Comparison of ENCODE assay signal across 8 cellular contexts in the genomic region with DNA sequence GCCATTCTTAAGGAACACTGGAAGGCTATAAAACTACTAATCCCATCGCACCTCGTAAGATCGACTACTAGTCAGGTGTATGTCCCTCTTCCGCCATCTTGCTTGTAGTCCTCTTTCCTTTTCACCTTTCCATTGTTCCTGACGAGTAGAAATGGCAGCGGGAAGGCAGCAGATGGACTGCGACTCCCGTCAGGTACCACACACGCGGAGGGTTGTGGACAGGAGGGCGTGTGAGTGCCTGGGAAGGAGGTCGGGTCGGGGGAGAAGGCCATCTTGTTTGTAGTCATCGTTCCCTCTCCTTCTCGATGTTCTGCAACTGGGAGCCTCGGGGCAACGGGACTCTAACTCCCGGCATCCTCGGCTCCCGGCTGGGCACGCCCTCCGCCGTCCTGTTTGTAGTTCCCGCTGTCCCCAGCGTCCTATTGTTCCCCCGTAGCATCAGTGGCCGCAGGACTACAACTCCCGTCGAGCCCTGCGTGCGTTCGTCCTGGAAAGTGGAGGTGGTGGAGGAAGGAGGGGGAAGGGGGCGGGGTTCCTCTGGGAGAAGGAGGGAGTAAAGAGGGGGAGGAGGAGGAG. TPM values are rescaled to one million over a fixed set of nuclear protein-coding genes. Genes with fewer than 3 reads are reported as not detected.
DNase-seq lines count a peak whose midpoint lies in the region; ATAC-seq, FAIRE-seq and TF ChIP-seq lines count a peak whose summit lies in the region.

No MANE protein-coding gene starts in this region.

- intact Hi-C loops in spleen (cut with DNase I; ENCODE audit: low total_unique reads) = no loop called here

- TF ChIP-seq CTCF in spleen (IDR thresholded peaks at IDR 0.05 in 8 of 11, conservative IDR thresholded peaks at IDR 0.05 in 3 of 11) = peak in 2 of 11 experiments; percentile 8 to 16

- H3K27ac ChIP-seq in spleen = peak overlapping the region; percentile 89 to 99 (median 96)

- H3K4me1 ChIP-seq in spleen = peaks cover 7 to 45% (median 22%) of the 10 kb centered on the region in 6 donors

- peaks cover 0 to 26% (median 5%) of the 10 kb centered on the region in 6 donors for H3K36me3 ChIP-seq in spleen

- FAIRE-seq in GM19239 (lab: Jason Lieb, UNC) (no peak), islet of Langerhans (lab: Jason Lieb, UNC) (peak; percentile 98)

- peak; percentile 56 for ATAC-seq in HG03439 (IDR thresholded peaks at IDR 0.05; ENCODE audit: unreplicated experiment)

- DNase-seq in AG20443 (ENCODE audit: low spot score) (peak; percentile 96), GM19239 (ENCODE audit: insufficient read length, low spot score) (peak; percentile 98), NCI-H460 (ENCODE audit: extremely low read depth, low read depth) (peak; percentile 100), cerebellar cortex (ENCODE audit: low spot score) (peak; percentile 100), spleen (peak; percentile 99)
- DNase-seq in activated CD4-positive, CD25-positive, alpha-beta regulatory T cell treated with anti-CD3 and anti-CD28 coated beads, Interleukin-2, amount 50 U/mL, for 72 hours = peak; percentile 90

- WGBS in spleen, 5 donors = 0 to 1% (median 0%) methylated on average over 32 to 33 of the region's 33 CpGs

- TF ChIP-seq POLR2A in spleen (IDR thresholded peaks at IDR 0.05) = peak in 1 of 3 donors; percentile 6

- H3K27me3 ChIP-seq in spleen (replicated peaks in 1 of 7) = no peaks in the 10 kb centered on the region

- no peaks in the 10 kb centered on the region for H3K9me3 ChIP-seq in spleen

- peak overlapping the region; percentile 47 to 95 (median 78) for H3K4me3 ChIP-seq in spleen

RNA-seq across cellular contexts. Expression of gene FBXL19, which starts 0.3 kb away (rescaled TPM):
- 12.3 and 14.2 TPM in 2 replicates for total RNA-seq in NCI-H460 (2014; rRNA removed; shearing (Covaris generic))
- 16.4 and 19.5 TPM in 2 replicates for polyA plus RNA-seq in NCI-H460 (2014; cell fraction: nucleus; rRNA removed)
- total RNA-seq in spleen = 10 to 100 TPM; 12.4 to 21.0 (median 17.8) TPM
- 10 to 100 TPM in 1 of 3 donors, 1 to 10 TPM in 2; 4.3 to 24.7 (median 5.5) TPM for polyA plus RNA-seq in spleen

RNA-seq across cellular contexts. Expression of gene ORAI3, which starts 25.8 kb away (rescaled TPM):
- total RNA-seq in NCI-H460 (2014; rRNA removed; shearing (Covaris generic)) = 20.1 and 21.9 TPM in 2 replicates
- 12.5 and 13.1 TPM in 2 replicates for polyA plus RNA-seq in NCI-H460 (2014; cell fraction: nucleus; rRNA removed)
- 10 to 100 TPM; 20.7 to 44.8 (median 29.8) TPM for total RNA-seq in spleen
- polyA plus RNA-seq in spleen = 10 to 100 TPM; 22.2 to 26.2 (median 22.5) TPM

RNA-seq across cellular contexts. Expression of gene CTF1, which starts 26.6 kb away (rescaled TPM):
- 0.59 and 0.92 TPM in 2 replicates for total RNA-seq in NCI-H460 (2014; rRNA removed; shearing (Covaris generic))
- polyA plus RNA-seq in NCI-H460 (2014; cell fraction: nucleus; rRNA removed) = 0.32 and 0.65 TPM in 2 replicates
- 1 to 10 TPM in 5 of 7 donors, under 1 TPM in 1, not detected in 1; 0.68 to 3.3 (median 1.4) TPM for total RNA-seq in spleen
- 1 to 10 TPM in 2 of 3 donors, under 1 TPM in 1; 0.61 to 1.3 (median 1.1) TPM for polyA plus RNA-seq in spleen

RNA-seq across cellular contexts. Expression of gene BCL7C, which starts 29.2 kb away (rescaled TPM):
- total RNA-seq in NCI-H460 (2014; rRNA removed; shearing (Covaris generic)) = 34.1 and 45.1 TPM in 2 replicates
- polyA plus RNA-seq in NCI-H460 (2014; cell fraction: nucleus; rRNA removed) = 34.0 and 68.2 TPM in 2 replicates
- 10 to 100 TPM; 15.5 to 24.3 (median 21.6) TPM for total RNA-seq in spleen
- 10 to 100 TPM; 35.6 to 38.7 (median 37.8) TPM for polyA plus RNA-seq in spleen

RNA-seq across cellular contexts. Expression of gene SETD1A, which starts 34.5 kb away (rescaled TPM):
- 5.0 and 6.8 TPM in 2 replicates for total RNA-seq in NCI-H460 (2014; rRNA removed; shearing (Covaris generic))
- 6.8 and 8.9 TPM in 2 replicates for polyA plus RNA-seq in NCI-H460 (2014; cell fraction: nucleus; rRNA removed)
- total RNA-seq in spleen = 10 to 100 TPM; 10.1 to 24.9 (median 19.8) TPM
- polyA plus RNA-seq in spleen = 10 to 100 TPM in 1 of 3 donors, 1 to 10 TPM in 2; 4.8 to 15.0 (median 8.8) TPM

Comparison
In these comparisons a context has a peak if more than half of its experiments do, and no peak if none do; other contexts are left out.
1. Peak in every context shown above with its lines: DNase-seq, ATAC-seq, H3K4me3 ChIP-seq and H3K27ac ChIP-seq.